Comparison of ENCODE assay signal across 8 cellular contexts in genomic region chr9:36148652-36149051, GRCh38. TPM values are rescaled to one million over a fixed set of nuclear protein-coding genes. Genes with fewer than 3 reads are reported as not detected.
DNase-seq lines count a peak whose midpoint lies in the region; ATAC-seq, FAIRE-seq and TF ChIP-seq lines count a peak whose summit lies in the region.

No MANE protein-coding gene starts in this region.

- peak; percentile 85 to 91 for DNase-seq in A549 (ENCODE audit: low read depth in 1 of 2, low spot score in 1 of 2)
- DNase-seq in NCI-H446 (lab: John Stamatoyannopoulos, UW): peak; percentile 28 to 85
- DNase-seq in activated T-helper 1 cell treated with Interleukin-2 at 50 U/mL for 16 hours (ENCODE audit: low read depth): peak; percentile 61
- peak; percentile 98 for DNase-seq in fibroblast of pulmonary artery (ENCODE audit: low read depth)
- peak; percentile 98 to 99 (median 98) for DNase-seq in ovary
- DNase-seq in tibial nerve (ENCODE audit: low spot score in 2 of 2): peak; percentile 98 to 99

- FAIRE-seq in A549 (lab: Jason Lieb, UNC): no peak

- intact Hi-C loops in ovary (cut with DNase I): no loop called here

- TF ChIP-seq EP300 in A549 (IDR thresholded peaks at IDR 0.05) (no peak), ovary (IDR thresholded peaks at IDR 0.05) (no peak), tibial nerve (IDR thresholded peaks at IDR 0.05) (peak in 1 of 2 donors; percentile 86)

- 12% methylated on average over 8 of the region's 8 CpGs for WGBS in A549 (ENCODE audit: missing lambda C conversion rate)
- WGBS in ovary, 3 donors: 3 to 7% (median 6%) methylated on average over 8 of the region's 8 CpGs
- 10 to 17% methylated on average over 6 to 8 of the region's 8 CpGs for WGBS in tibial nerve, 2 donors

- H3K27ac ChIP-seq in A549: peak overlapping the region; percentile 65 to 82
- peak overlapping the region; percentile 41 to 59 for H3K27ac ChIP-seq in ovary
- H3K27ac ChIP-seq in tibial nerve: peak overlapping the region in 3 of 4 donors; percentile 35 to 81 (median 78)

- peaks cover 26% of the 10 kb centered on the region for H3K4me1 ChIP-seq in A549
- H3K4me1 ChIP-seq in ovary (ENCODE audit: insufficient read depth): peaks cover 10% of the 10 kb centered on the region
- peaks cover 0 to 46% (median 29%) of the 10 kb centered on the region in 4 donors for H3K4me1 ChIP-seq in tibial nerve

- H3K27me3 ChIP-seq in ovary: no peaks in the 10 kb centered on the region
- no peaks in the 10 kb centered on the region for H3K27me3 ChIP-seq in tibial nerve

- no peak; a peak in 2 of 5 replicates for TF ChIP-seq RAD21 in A549 (conservative IDR thresholded peaks at IDR 0.05 in 1 of 2, IDR thresholded peaks at IDR 0.05 in 1 of 2)

- no peaks in the 10 kb centered on the region for H3K36me3 ChIP-seq in ovary
- H3K36me3 ChIP-seq in tibial nerve: peaks cover 0 to 11% (median 0%) of the 10 kb centered on the region in 3 donors

- POLR2A ChIA-PET in A549 (lab: Yijun Ruan, JAX): interaction anchor here (0.9 to 1.9 kb wide), 5 partner anchors 12 to 334 kb away, joined by 3 to 19 read pairs (median 10); partner anchors contain the start of genes CLTA, GLIPR2 and HINT2

- CTCF ChIA-PET in A549 (lab: Yijun Ruan, JAX): interaction anchor here (0.8 to 3.7 kb wide), 13 partner anchors 9 to 141 kb away, joined by 3 to 36 read pairs (median 4); partner anchors contain the start of genes CCIN and GLIPR2

- H3K9me3 ChIP-seq in A549: peaks cover 12% of the 10 kb centered on the region; the same call in 2 of the 3 replicates
- no peaks in the 10 kb centered on the region for H3K9me3 ChIP-seq in ovary
- H3K9me3 ChIP-seq in tibial nerve: peaks cover 0 to 6% (median 0%) of the 10 kb centered on the region in 4 donors

- no peak for TF ChIP-seq POLR2A in A549 (IDR thresholded peaks at IDR 0.05; ENCODE audit: low read length)
- no peak for TF ChIP-seq POLR2A in ovary (IDR thresholded peaks at IDR 0.05)
- no peak for TF ChIP-seq POLR2A in tibial nerve (IDR thresholded peaks at IDR 0.05)

- TF ChIP-seq CTCF in A549 (IDR thresholded peaks at IDR 0.05) (no peak), fibroblast of pulmonary artery (IDR thresholded peaks at IDR 0.05; ENCODE audit: low read length, missing control alignments) (no peak), ovary (IDR thresholded peaks at IDR 0.05) (no peak), tibial nerve (IDR thresholded peaks at IDR 0.05) (peak in 1 of 5 experiments; percentile 31)

- peak overlapping the region; percentile 75 for H3K4me2 ChIP-seq in A549

- H3K4me3 ChIP-seq in A549 (no peak overlapping the region), fibroblast of pulmonary artery (replicated peaks; ENCODE audit: low read depth, low read length) (no peak overlapping the region), ovary (no peak overlapping the region), tibial nerve (no peak overlapping the region)

- ATAC-seq in A549 (peak; percentile 81), GM19351 (IDR thresholded peaks at IDR 0.05; ENCODE audit: unreplicated experiment) (peak; percentile 51), HG03097 (IDR thresholded peaks at IDR 0.05; ENCODE audit: low FRiP score, unreplicated experiment) (no peak)

TF ChIP-seq in A549, 52 proteins besides CTCF, POLR2A, EP300 and RAD21:
- TF ChIP-seq FOSL2 (IDR thresholded peaks at IDR 0.05): peak; percentile 47; the same call in 1 of the 2 replicates
- peak; percentile 77 for TF ChIP-seq FOSL2 (CRISPR knock-in tag; IDR thresholded peaks at IDR 0.05)
- TF ChIP-seq JUNB (IDR thresholded peaks at IDR 0.05): peak; percentile 60
- TF ChIP-seq GATA3 (IDR thresholded peaks at IDR 0.05; ENCODE audit: borderline replicate concordance): peak; percentile 32; the same call in 1 of the 2 replicates
- 0 out of 2 replicates have a peak, but pooled peaks have one; percentile 37 for TF ChIP-seq MAZ (IDR thresholded peaks at IDR 0.05; ENCODE audit: borderline replicate concordance, low read depth, low read length)
- TF ChIP-seq, protein P1, sequence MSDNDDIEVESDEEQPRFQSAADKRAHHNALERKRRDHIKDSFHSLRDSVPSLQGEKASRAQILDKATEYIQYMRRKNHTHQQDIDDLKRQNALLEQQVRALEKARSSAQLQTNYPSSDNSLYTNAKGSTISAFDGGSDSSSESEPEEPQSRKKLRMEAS (IDR thresholded peaks at IDR 0.05): peak; percentile 45
- TF ChIP-seq ELK1 (IDR thresholded peaks at IDR 0.05; ENCODE audit: low read depth, low read length): no peak
- no peak for TF ChIP-seq BCL3 (IDR thresholded peaks at IDR 0.05)
- no peak for TF ChIP-seq EHF (CRISPR knock-in tag; IDR thresholded peaks at IDR 0.05)

RNA-seq across cellular contexts. Expression of gene GLIPR2, which starts 12.1 kb away (rescaled TPM):
- polyA plus RNA-seq in A549 (2011; rRNA removed) (6.2 and 9.0 TPM in 2 replicates), A549 (2017; fragmentation: RNase III; extraction: RNeasy Plus Mini Kit Qiagen cat#74134 plus additional on column Dnase treatment) (13.5 to 16.9 TPM (median 16.0 TPM) in 3 replicates), ovary (10 to 100 TPM; 13.6 to 34.6 TPM)
- polyA plus RNA-seq in A549 (2012; cell fraction: cytosol; rRNA removed): 7.2 and 8.3 TPM in 2 replicates
- 4.5 and 6.9 TPM in 2 replicates for polyA plus RNA-seq in A549 (2012; cell fraction: nucleus; rRNA removed)
- 7.5 and 7.9 TPM in 2 replicates for polyA minus RNA-seq in A549 (2011; rRNA and poly(A)+ RNA removed)
- total RNA-seq in ovary (10 to 100 TPM in 6 of 7 donors, 1 to 10 TPM in 1; 8.3 to 30.9 (median 16.0) TPM), tibial nerve (10 to 100 TPM; 18.1 to 26.4 (median 25.6) TPM)

RNA-seq across cellular contexts. Expression of gene CCIN, which starts 20.5 kb away (rescaled TPM):
- polyA plus RNA-seq in A549 (2011; rRNA removed) (0.05 TPM in 1 of 2 replicates, not detected in the other), A549 (2017; fragmentation: RNase III; extraction: RNeasy Plus Mini Kit Qiagen cat#74134 plus additional on column Dnase treatment) (0.05 TPM in 2 of 3 replicates, not detected in the other), ovary (under 1 TPM in 1 of 2 donors, not detected in 1; 0.33 TPM)
- polyA plus RNA-seq in A549 (2012; cell fraction: cytosol; rRNA removed): 0.06 and 0.09 TPM in 2 replicates
- polyA plus RNA-seq in A549 (2012; cell fraction: nucleus; rRNA removed): 0.13 and 0.17 TPM in 2 replicates
- 0.17 and 0.29 TPM in 2 replicates for polyA minus RNA-seq in A549 (2011; rRNA and poly(A)+ RNA removed)
- total RNA-seq in ovary (under 1 TPM in 3 of 7 donors, not detected in 4; 0.15 to 0.28 (median 0.27) TPM), tibial nerve (not detected)

RNA-seq across cellular contexts. Expression of gene CLTA, which starts 42.1 kb away (rescaled TPM):
- 203 and 291 TPM in 2 replicates for polyA plus RNA-seq in A549 (2011; rRNA removed)
- 260 and 265 TPM in 2 replicates for polyA plus RNA-seq in A549 (2012; cell fraction: cytosol; rRNA removed)
- polyA plus RNA-seq in A549 (2012; cell fraction: nucleus; rRNA removed): 164 and 169 TPM in 2 replicates
- polyA plus RNA-seq in A549 (2017; fragmentation: RNase III; extraction: RNeasy Plus Mini Kit Qiagen cat#74134 plus additional on column Dnase treatment): 290 to 312 TPM (median 296 TPM) in 3 replicates
- 94.2 and 98.4 TPM in 2 replicates for polyA minus RNA-seq in A549 (2011; rRNA and poly(A)+ RNA removed)
- total RNA-seq in ovary: 100 to 1,000 TPM; 170 to 223 (median 202) TPM
- 100 to 1,000 TPM; 242 to 243 TPM for polyA plus RNA-seq in ovary
- 100 to 1,000 TPM; 165 to 247 (median 223) TPM for total RNA-seq in tibial nerve
